Comparison of ENCODE assay signal across 8 cellular contexts in the genomic region with DNA sequence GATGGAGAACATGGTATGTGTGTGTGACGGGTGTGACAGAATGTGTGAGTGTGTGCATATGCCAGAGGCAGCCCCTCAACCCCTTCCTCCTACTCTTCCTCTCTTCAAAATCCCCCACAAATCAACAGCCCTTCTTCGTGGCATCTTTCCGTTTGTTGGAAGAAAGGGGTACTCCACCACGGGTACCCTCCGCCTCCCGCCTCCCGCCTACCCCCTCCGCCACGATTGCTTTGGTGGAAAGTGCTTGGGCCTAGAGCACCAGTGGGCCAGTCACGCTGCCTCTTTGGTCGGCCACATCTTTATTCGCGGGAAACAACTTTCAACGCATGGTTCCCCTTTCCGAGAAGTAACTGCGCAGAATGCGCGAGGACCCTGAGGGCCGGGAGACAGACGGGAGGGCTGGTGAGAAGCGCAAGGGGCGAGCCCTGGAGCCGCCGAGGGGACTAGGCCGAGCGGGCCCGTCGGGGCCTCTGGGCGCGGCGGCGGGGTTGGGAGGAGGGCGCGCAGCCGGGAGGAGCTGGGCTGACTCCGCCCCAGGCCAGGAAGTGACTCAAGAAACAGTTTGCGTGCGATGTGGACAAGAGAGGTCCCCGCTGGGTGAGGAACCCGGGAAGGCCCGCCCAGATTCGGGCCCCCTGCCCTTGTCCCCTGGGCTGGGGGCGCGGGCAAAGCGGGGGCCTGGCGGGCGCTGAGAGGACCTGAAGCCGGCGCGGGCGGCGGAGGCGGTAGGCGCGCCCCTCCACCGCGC. TPM values are rescaled to one million over a fixed set of nuclear protein-coding genes. Genes with fewer than 3 reads are reported as not detected.
DNase-seq lines count a peak whose midpoint lies in the region; TF ChIP-seq lines count a peak whose summit lies in the region.

A gene (minus strand): TSS at position 274 of the 748 bp plus-strand sequence. CDS start 614 bp downstream, outside the sequence.
A gene (plus strand): TSS at position 560 of the 748 bp plus-strand sequence. CDS start 777 bp downstream, outside the sequence.

- H3K79me2 ChIP-seq in OCI-LY7 (ENCODE audit: insufficient read depth, low read depth, low read length): peaks cover 5% of the 10 kb centered on the region; the same call in 1 of the 2 replicates

- H3K4me3 Mint-ChIP-seq in Calu3 (ENCODE audit: low read depth, unreplicated experiment): peak within 1 kb of the TSS; percentile 69

- H3K27me3 Mint-ChIP-seq in Calu3 (ENCODE audit: unreplicated experiment): no peaks in the 10 kb centered on the region

- peaks cover 44% of the 10 kb centered on the region for H3K4me1 Mint-ChIP-seq in Calu3 (ENCODE audit: low read depth, unreplicated experiment)

- peak within 1 kb of the TSS; percentile 91; the same call in 1 of the 2 replicates for H2AFZ ChIP-seq in OCI-LY7 (ENCODE audit: low read length)

- H3K27ac Mint-ChIP-seq in Calu3 (ENCODE audit: unreplicated experiment): peak within 1 kb of the TSS; percentile 66

- DNase-seq in Calu3: peak; percentile 90
- peak; percentile 98 for DNase-seq in GM20000 (ENCODE audit: low spot score)
- DNase-seq in HS-27A (ENCODE audit: low read depth): peak; percentile 83
- DNase-seq in OCI-LY7 (ENCODE audit: low spot score): peak; percentile 90
- DNase-seq in activated T-cell treated with anti-CD3 and anti-CD28 coated beads for 4 hours: peak; percentile 77
- DNase-seq in erythroblast (lab: John Stamatoyannopoulos, UW): peak; percentile 92 to 94
- peak; percentile 89 for DNase-seq in stimulated activated CD8-positive, alpha-beta memory T cell treated with anti-CD3 and anti-CD28 coated beads, Interleukin-4, amount 100 ng/mL, for 48 hours

- peaks cover 31% of the 10 kb centered on the region for H3K4me1 ChIP-seq in OCI-LY7 (ENCODE audit: insufficient read depth, low read length, poor library complexity, severe bottlenecking)
- peaks cover 21% of the 10 kb centered on the region for H3K4me1 ChIP-seq in muscle layer of colon (ENCODE audit: insufficient read depth, low read length)

- H3K9me2 ChIP-seq in OCI-LY7 (ENCODE audit: insufficient read depth, low read length): no peaks in the 10 kb centered on the region

- no peaks in the 10 kb centered on the region for H3K9me3 Mint-ChIP-seq in Calu3 (ENCODE audit: low read depth, unreplicated experiment)

- H3K27me3 ChIP-seq in muscle layer of colon (ENCODE audit: control insufficient read depth in 1 of 2, insufficient read depth in 2 of 2, low read length in 2 of 2): no peaks in the 10 kb centered on the region

- H4K20me1 ChIP-seq in OCI-LY7 (ENCODE audit: insufficient read depth, low read length): no peaks in the 10 kb centered on the region

- POLR2A ChIA-PET in OCI-LY7 (lab: Charles Lee): interaction anchor here (0.7 to 3.1 kb wide), 8 partner anchors 8 to 97 kb away, joined by 3 to 24 read pairs (median 4); no protein-coding TSS in a partner anchor

- TF ChIP-seq POLR2A in erythroblast (IDR thresholded peaks at IDR 0.05; ENCODE audit: low read length): peak; percentile 96

- BruUV-seq in Calu3 (replicated peaks; lab: Mats Ljungman, UMichigan): TSS peak; percentile 71
- no TSS peak for BruUV-seq in OCI-LY7 (replicated peaks; lab: Mats Ljungman, UMichigan)

- H3K4me2 ChIP-seq in OCI-LY7 (ENCODE audit: low read length): peak within 1 kb of the TSS; percentile 82

- H3K36me3 ChIP-seq in OCI-LY7 (ENCODE audit: insufficient read depth, low read length): peaks cover 20% of the 10 kb centered on the region
- peaks cover 26% of the 10 kb centered on the region for H3K36me3 ChIP-seq in muscle layer of colon (ENCODE audit: insufficient read depth, low read length)

- H3K36me3 Mint-ChIP-seq in Calu3 (ENCODE audit: insufficient read depth, unreplicated experiment): peaks cover 45% of the 10 kb centered on the region

- H3K27ac ChIP-seq in OCI-LY7 (ENCODE audit: low read depth, low read length, poor library complexity, severe bottlenecking): peak within 1 kb of the TSS; percentile 68
- H3K27ac ChIP-seq in muscle layer of colon (ENCODE audit: low read depth, low read length): peak within 1 kb of the TSS; percentile 98

- TF ChIP-seq CTCF in Calu3 (IDR thresholded peaks at IDR 0.05; ENCODE audit: unreplicated experiment): no peak
- TF ChIP-seq CTCF in GM20000 (IDR thresholded peaks at IDR 0.05; ENCODE audit: extremely low read depth, missing control alignments): no peak
- TF ChIP-seq CTCF in OCI-LY7 (conservative IDR thresholded peaks at IDR 0.05; ENCODE audit: low read length): no peak

- intact Hi-C loops in Calu3 (cut with micrococcal nuclease; ENCODE audit: unreplicated experiment) (loop anchor here (2.0 kb wide), 1 partner anchor 37 kb away; no protein-coding TSS in a partner anchor), OCI-LY7 (cut with micrococcal nuclease; ENCODE audit: unreplicated experiment) (loop anchor here (2.0 kb wide), 1 partner anchor 187 kb away; a partner anchor contains a TSS)

- CTCF ChIA-PET in Calu3 (lab: Charles Lee) (interaction anchor here (1.0 to 3.0 kb wide), 6 partner anchors 13 to 122 kb away, joined by 3 to 53 read pairs (median 6); a partner anchor contains a TSS), OCI-LY7 (lab: Charles Lee; ENCODE audit: unreplicated experiment) (interaction anchor here (2.1 to 2.5 kb wide), 2 partner anchors 20 to 97 kb away, joined by 10 to 26 read pairs; no protein-coding TSS in a partner anchor)

- peak within 1 kb of the TSS; percentile 100 for H3K9ac ChIP-seq in muscle layer of colon (ENCODE audit: low read length)

- H3K4me3 ChIP-seq in OCI-LY7 (ENCODE audit: low read depth, low read length, poor library complexity, severe bottlenecking): peak within 1 kb of the TSS; percentile 82
- peak within 1 kb of the TSS; percentile 72 to 94 for H3K4me3 ChIP-seq in muscle layer of colon (ENCODE audit: low read depth in 1 of 2, low read length in 2 of 2)

- H3K9me3 ChIP-seq in OCI-LY7 (ENCODE audit: low read length) (no peaks in the 10 kb centered on the region), muscle layer of colon (ENCODE audit: low read length) (no peaks in the 10 kb centered on the region)

RNA-seq across cellular contexts. Expression of the first gene that starts in this region (rescaled TPM):
- total RNA-seq in Calu3 (2022) (0.99 and 1.7 TPM in 2 replicates), OCI-LY7 (2022) (6.7 and 7.9 TPM in 2 replicates)
- 1.2 and 2.0 TPM in 2 replicates for total RNA-seq in OCI-LY7 (2014; rRNA removed; shearing (Covaris generic))

RNA-seq across cellular contexts. Expression of the second gene that starts in this region (rescaled TPM):
- total RNA-seq in Calu3 (2022): 47.6 and 54.6 TPM in 2 replicates
- 50.8 and 56.1 TPM in 2 replicates for total RNA-seq in OCI-LY7 (2014; rRNA removed; shearing (Covaris generic))
- 57.5 and 66.4 TPM in 2 replicates for total RNA-seq in OCI-LY7 (2022)

Comparison
In these comparisons a context has a peak if more than half of its experiments do, and no peak if none do; other contexts are left out.
1. Peak in every context shown above with its lines: DNase-seq, H3K4me3 ChIP-seq and H3K27ac ChIP-seq.